ENCODE assay signal across 30 cellular contexts in genomic region chr5:98004463-98004862, GRCh38.
"Had no signal": no experiment of that assay in that cellular context is flagged by ENCODE, and none has a peak within 500 bp of the region (broad histone marks: within the 10 kb centered on the region; RNA-seq: fewer than 3 reads in every experiment).

No MANE protein-coding gene starts in this region.

- H3K9ac ChIP-seq: parathyroid adenoma had no signal

- H3K27me3 ChIP-seq: foreskin keratinocyte, gastroesophageal sphincter, heart right ventricle, left lung, sigmoid colon, spleen, suprapubic skin, transverse colon, upper lobe of right lung, uterus had no signal

- H3K4me3 ChIP-seq: gastroesophageal sphincter, heart right ventricle, left lung, mucosa of descending colon, prostate gland, sigmoid colon, skin epidermis, spleen, suprapubic skin, transverse colon, upper lobe of right lung, uterus had no signal

- H3K4me1 ChIP-seq: foreskin keratinocyte, gastroesophageal sphincter, heart right ventricle, left lung, parathyroid adenoma, prostate gland, sigmoid colon, spleen, suprapubic skin, transverse colon, upper lobe of right lung, uterus had no signal

- H3K27ac Mint-ChIP-seq: effector memory CD8-positive, alpha-beta T cell; mesothelial cell of epicardium; naive B cell; natural killer cell treated with Interleukin-12 subunit alpha and Interleukin-12 subunit beta and Interleukin-15 and Interleukin-18, amount 100 ng/mL, for 72 hours; stimulated activated naive B cell treated with anti-CD40 and anti-IgM and Interleukin-4, amounts not matched to agents 10 μg/mL and 1 μg/mL and 100 μg/mL, for 72 hours; stimulated activated naive CD8-positive, alpha-beta T cell treated with anti-CD3 and anti-CD28 coated beads, Interleukin-15, Interleukin-2, amounts not matched to agents 100 ng/mL and 50 ng/mL, for 24 hours had no signal

- H3K9me3 Mint-ChIP-seq: stimulated activated naive CD8-positive, alpha-beta T cell treated with anti-CD3 and anti-CD28 coated beads, Interleukin-15, Interleukin-2, amounts not matched to agents 100 ng/mL and 50 ng/mL, for 24 hours had no signal

- H3K4me3 Mint-ChIP-seq: effector memory CD8-positive, alpha-beta T cell; mesothelial cell of epicardium; naive B cell; natural killer cell treated with Interleukin-12 subunit alpha and Interleukin-12 subunit beta and Interleukin-15 and Interleukin-18, amount 100 ng/mL, for 72 hours; neural crest cell; stimulated activated naive B cell treated with anti-CD40 and anti-IgM and Interleukin-4, amounts not matched to agents 10 μg/mL and 1 μg/mL and 100 μg/mL, for 72 hours; stimulated activated naive CD8-positive, alpha-beta T cell treated with anti-CD3 and anti-CD28 coated beads, Interleukin-15, Interleukin-2, amounts not matched to agents 100 ng/mL and 50 ng/mL, for 24 hours had no signal

- H3K36me3 Mint-ChIP-seq: mesothelial cell of epicardium; naive B cell; natural killer cell treated with Interleukin-12 subunit alpha and Interleukin-12 subunit beta and Interleukin-15 and Interleukin-18, amount 100 ng/mL, for 72 hours; stimulated activated naive B cell treated with anti-CD40 and anti-IgM and Interleukin-4, amounts not matched to agents 10 μg/mL and 1 μg/mL and 100 μg/mL, for 72 hours had no signal

- DNase-seq: cortex of kidney; effector memory CD8-positive, alpha-beta T cell; foreskin keratinocyte; glutamatergic neuron; heart right ventricle; hippocampal formation; left cardiac atrium; left lung; mesenchymal stem cell; mucosa of descending colon; naive B cell; right cardiac atrium; sigmoid colon; spleen; stimulated activated CD4-positive, alpha-beta T cell treated with anti-CD3 and anti-CD28 coated beads, Interleukin-4, amount 100 ng/mL, for 4 hours; stimulated activated naive B cell treated with anti-CD40 and anti-IgM and Interleukin-4, amounts not matched to agents 10 μg/mL and 1 μg/mL and 100 μg/mL, for 72 hours; transverse colon; upper lobe of right lung; uterus had no signal

- H3K4me1 Mint-ChIP-seq: naive B cell; stimulated activated naive B cell treated with anti-CD40 and anti-IgM and Interleukin-4, amounts not matched to agents 10 μg/mL and 1 μg/mL and 100 μg/mL, for 72 hours had no signal

- ATAC-seq: effector memory CD8-positive, alpha-beta T cell; esophagus mucosa; foreskin keratinocyte; gastroesophageal sphincter; heart right ventricle; left cardiac atrium; left lung; mucosa of descending colon; natural killer cell treated with Interleukin-12 subunit alpha and Interleukin-12 subunit beta and Interleukin-15 and Interleukin-18, amount 100 ng/mL, for 72 hours; right cardiac atrium; stimulated activated naive B cell treated with anti-CD40 and anti-IgM and Interleukin-4, amounts not matched to agents 10 μg/mL and 1 μg/mL and 100 μg/mL, for 72 hours; upper lobe of right lung had no signal

- H3K27ac ChIP-seq: epithelial cell of prostate, foreskin keratinocyte, gastroesophageal sphincter, heart right ventricle, left lung, parathyroid adenoma, prostate gland, sigmoid colon, skin epidermis, spleen, suprapubic skin, transverse colon, upper lobe of right lung, uterus had no signal

- H3K27me3 Mint-ChIP-seq: effector memory CD8-positive, alpha-beta T cell; naive B cell; natural killer cell treated with Interleukin-12 subunit alpha and Interleukin-12 subunit beta and Interleukin-15 and Interleukin-18, amount 100 ng/mL, for 72 hours; stimulated activated naive B cell treated with anti-CD40 and anti-IgM and Interleukin-4, amounts not matched to agents 10 μg/mL and 1 μg/mL and 100 μg/mL, for 72 hours; stimulated activated naive CD8-positive, alpha-beta T cell treated with anti-CD3 and anti-CD28 coated beads, Interleukin-15, Interleukin-2, amounts not matched to agents 100 ng/mL and 50 ng/mL, for 24 hours had no signal

- H3K36me3 ChIP-seq: gastroesophageal sphincter, heart right ventricle, left lung, prostate gland, sigmoid colon, spleen, suprapubic skin, transverse colon, upper lobe of right lung, uterus had no signal

- H3K9me3 ChIP-seq: gastroesophageal sphincter, mucosa of descending colon, prostate gland, suprapubic skin, transverse colon, upper lobe of right lung, uterus had no signal

- H2AFZ ChIP-seq: parathyroid adenoma had no signal
